11 cellular contexts compared by ENCODE assay signal in genomic region chr3:44974406-44974805, GRCh38. TPM values are rescaled to one million over a fixed set of nuclear protein-coding genes. Genes with fewer than 3 reads are reported as not detected.
DNase-seq lines count a peak whose midpoint lies in the region; ATAC-seq, FAIRE-seq and TF ChIP-seq lines count a peak whose summit lies in the region.
"Had no signal": no experiment of that assay in that cellular context is flagged by ENCODE, and none has a peak within 500 bp of the region (broad histone marks: within the 10 kb centered on the region; RNA-seq: fewer than 3 reads in every experiment).

No MANE protein-coding gene starts in this region.

- H3K9ac ChIP-seq in K562 (ENCODE audit: insufficient read depth in 1 of 2, low read depth in 2 of 2, low read length in 2 of 2) = peak overlapping the region; percentile 46 to 69; a peak in 3 of 4 replicates

- WGBS in A549 (ENCODE audit: missing lambda C conversion rate) = 93% methylated on average over 4 of the region's 4 CpGs
- 52% methylated on average over 4 of the region's 4 CpGs for WGBS in K562 (ENCODE audit: insufficient coverage, low coverage, missing lambda C conversion rate)

- peaks cover 13% of the 10 kb centered on the region for H4K20me1 ChIP-seq in K562 (replicated peaks; ENCODE audit: control insufficient read depth, insufficient read depth, low read length)

- in situ Hi-C loops in K562 (cut with MboI) = no loop called here

- H3K27ac ChIP-seq in A549 (no peak overlapping the region), HL-60 (replicated peaks) (peak overlapping the region; percentile 93), K562 (ENCODE audit: extremely low read depth, low read depth, low read length) (no peak overlapping the region)

- intact Hi-C loops in K562 (cut with micrococcal nuclease) (no loop called here), posterior cingulate gyrus (cut with DNase I) (loop anchor here (2.0 kb wide), 1 partner anchor 214 kb away; the partner anchor contains the start of genes KIAA1143 and KIF15)

- peaks cover 40% of the 10 kb centered on the region for H3K36me3 ChIP-seq in K562 (ENCODE audit: control insufficient read depth, insufficient read depth, low read length)

- no peak overlapping the region for H3K27ac Mint-ChIP-seq in memory B cell

- ATAC-seq in A549 (no peak), K562 (no peak), memory B cell (ENCODE audit: low read depth) (no peak), GM18502 (IDR thresholded peaks at IDR 0.05; ENCODE audit: poor library complexity, unreplicated experiment) (no peak)

- CTCF ChIA-PET in A549 (lab: Yijun Ruan, JAX) (interaction anchor here (1.3 kb wide), 1 partner anchor 13 kb away, joined by 3 read pairs; no protein-coding TSS in a partner anchor), K562 (lab: Yijun Ruan, JAX; ENCODE audit: low intra/inter-chr PET ratio) (no interaction called here)

- H3K9me3 Mint-ChIP-seq in memory B cell = no peaks in the 10 kb centered on the region

- peaks cover 2% of the 10 kb centered on the region for H3K36me3 Mint-ChIP-seq in memory B cell

- H3K4me3 ChIP-seq in A549 (peak overlapping the region; percentile 87; the same call in 1 of the 3 replicates), HL-60 (replicated peaks; ENCODE audit: insufficient read depth, low read length) (peak overlapping the region; percentile 93), K562 (peak overlapping the region; percentile 94)

- POLR2A ChIA-PET in A549 (lab: Yijun Ruan, JAX) = no interaction called here
- POLR2A ChIA-PET in K562 (lab: Yijun Ruan, JAX) = interaction anchor here (0.6 to 2.0 kb wide), 8 partner anchors 10 to 636 kb away, joined by 3 to 10 read pairs (median 4); partner anchors contain the start of gene TCAIM

- H3K4me3 Mint-ChIP-seq in memory B cell = peak overlapping the region; percentile 4

- H3K27me3 ChIP-seq in HL-60 (ENCODE audit: insufficient read depth, poor library complexity, severe bottlenecking) = no peaks in the 10 kb centered on the region
- no peaks in the 10 kb centered on the region for H3K27me3 ChIP-seq in K562 (ENCODE audit: control insufficient read depth in 2 of 2, insufficient read depth in 2 of 2, low read length in 2 of 2)

- H3K4me1 Mint-ChIP-seq in memory B cell = peaks cover 32% of the 10 kb centered on the region

- FAIRE-seq in A549 (lab: Jason Lieb, UNC) = no peak
- no peak for FAIRE-seq in K562 (lab: Jason Lieb, UNC)
- no peak for FAIRE-seq in D721Med (lab: Jason Lieb, UNC)

- peaks cover 13% of the 10 kb centered on the region; the same call in 2 of the 3 replicates for H3K4me1 ChIP-seq in A549
- peaks cover 22 to 34% of the 10 kb centered on the region in 2 experiments for H3K4me1 ChIP-seq in K562 (replicated peaks in 1 of 2; ENCODE audit: control insufficient read depth in 2 of 2, insufficient read depth in 2 of 2, low read length in 2 of 2)

- no peak for TF ChIP-seq POLR2A in A549 (IDR thresholded peaks at IDR 0.05; ENCODE audit: low read length)
- no peak for TF ChIP-seq POLR2A in K562 (conservative IDR thresholded peaks at IDR 0.05)

- H2AFZ ChIP-seq in K562 (ENCODE audit: low read depth, low read length) = no peak overlapping the region

- H3K27me3 Mint-ChIP-seq in memory B cell = no peaks in the 10 kb centered on the region

- BruUV-seq in K562 (replicated peaks; lab: Mats Ljungman, UMichigan) = no TSS peak

- no peak for TF ChIP-seq RAD21 in A549 (conservative IDR thresholded peaks at IDR 0.05 in 1 of 2, IDR thresholded peaks at IDR 0.05 in 1 of 2)
- TF ChIP-seq RAD21 in K562 (CRISPR knock-in tag; conservative IDR thresholded peaks at IDR 0.05 in 1 of 2, IDR thresholded peaks at IDR 0.05 in 1 of 2) = no peak

- peaks cover 4% of the 10 kb centered on the region for H3K9me1 ChIP-seq in K562 (ENCODE audit: control insufficient read depth, insufficient read depth, low read length)

- no peak for TF ChIP-seq CTCF in A549 (IDR thresholded peaks at IDR 0.05)
- TF ChIP-seq CTCF in HL-60 (IDR thresholded peaks at IDR 0.05; ENCODE audit: insufficient read depth, low read length) = no peak
- TF ChIP-seq CTCF in K562 (IDR thresholded peaks at IDR 0.05 in 2 of 3, conservative IDR thresholded peaks at IDR 0.05 in 1 of 3; ENCODE audit: insufficient read depth in 2 of 3, low read depth in 1 of 3, low read length in 3 of 3) = no peak
- no peak for TF ChIP-seq CTCF in D721Med (IDR thresholded peaks at IDR 0.05; ENCODE audit: insufficient read depth, missing control alignments)

- peaks cover 92% of the 10 kb centered on the region for H3K79me2 ChIP-seq in K562 (ENCODE audit: control insufficient read depth, insufficient read depth, low read length)

- H3K4me2 ChIP-seq in A549 (peak overlapping the region; percentile 70), K562 (ENCODE audit: insufficient read depth, low read length) (peak overlapping the region; percentile 90)

- DNase-seq in A549 (ENCODE audit: low read depth in 1 of 2, low spot score in 1 of 2) = no peak
- no peak for DNase-seq in HL-60 (ENCODE audit: low read depth in 1 of 2, low spot score in 1 of 2)
- DNase-seq in K562 (ENCODE audit: extremely low read depth in 1 of 4, low spot score in 3 of 4) = no peak
- no peak for DNase-seq in memory B cell (ENCODE audit: low spot score in 2 of 2)
- DNase-seq in D721Med (ENCODE audit: insufficient read length, low spot score) = no peak
- DNase-seq in posterior cingulate gyrus = no peak
- no peak for DNase-seq in anterior cingulate cortex (lab: John Stamatoyannopoulos, UW)
- DNase-seq: activated CD4-positive, alpha-beta T cell treated with anti-CD3 and anti-CD28 coated beads, Interleukin-2, amount 50 U/mL, for 4 hours; NCI-H187 treated with DMSO at 0.1 percent for 48 hours had no signal

- TF ChIP-seq EP300 in A549 (IDR thresholded peaks at IDR 0.05) (no peak), K562 (IDR thresholded peaks at IDR 0.05; ENCODE audit: low read length) (no peak)

- H3K9me3 ChIP-seq in A549 (no peaks in the 10 kb centered on the region), K562 (replicated peaks; ENCODE audit: control insufficient read depth, insufficient read depth, low read depth, low read length) (no peaks in the 10 kb centered on the region)

RNA-seq across cellular contexts. Expression of gene ZDHHC3, which starts 1.6 kb away (rescaled TPM):
- polyA plus RNA-seq in A549 (2011; rRNA removed) = 57.7 and 84.7 TPM in 2 replicates
- polyA plus RNA-seq in A549 (2012; cell fraction: cytosol; rRNA removed) = 60.7 and 64.5 TPM in 2 replicates
- polyA plus RNA-seq in A549 (2012; cell fraction: nucleus; rRNA removed) = 27.3 and 41.0 TPM in 2 replicates
- 28.7 to 30.9 TPM (median 30.0 TPM) in 3 replicates for polyA plus RNA-seq in A549 (2017; fragmentation: RNase III; extraction: RNeasy Plus Mini Kit Qiagen cat#74134 plus additional on column Dnase treatment)
- polyA minus RNA-seq in A549 (2011; rRNA and poly(A)+ RNA removed) = 163 and 190 TPM in 2 replicates
- total RNA-seq in K562 (2011; cell fraction: chromatin; rRNA removed; ENCODE audit: low replicate concordance) = 109 and 142 TPM in 2 replicates
- total RNA-seq in K562 (2011; cell fraction: nucleolus; rRNA removed) = 125 and 127 TPM in 2 replicates
- total RNA-seq in K562 (2011; cell fraction: nucleoplasm; rRNA removed) = 125 and 135 TPM in 2 replicates
- 77.1 and 78.6 TPM in 2 replicates for total RNA-seq in K562 (2014; rRNA removed)
- total RNA-seq in K562 (2014; rRNA removed; fragmentation: Illumina TruSeq; extraction: Trizol) = 60.2 and 61.9 TPM in 2 replicates
- total RNA-seq in K562 (2015; rRNA removed; fragmentation: Illumina TruSeq; extraction: Trizol) = 62.0 and 67.2 TPM in 2 replicates
- 78.4 and 81.8 TPM in 2 replicates for total RNA-seq in K562 (2021)
- polyA plus RNA-seq in K562 (2011; rRNA removed) = 120 and 137 TPM in 2 replicates
- polyA plus RNA-seq in K562 (2011; cell fraction: cytosol; rRNA removed) = 128 and 154 TPM in 2 replicates
- polyA plus RNA-seq in K562 (2011; cell fraction: nucleus; rRNA removed) = 109 and 127 TPM in 2 replicates
- polyA plus RNA-seq in K562 (2012) = 64.4 and 69.1 TPM in 2 replicates
- polyA plus RNA-seq in K562 (2014; fragmentation: Illumina TruSeq; extraction: Trizol) = 98.3 and 100 TPM in 2 replicates
- polyA plus RNA-seq in K562 (2014; fragmentation: Nextera tagmentation; extraction: Ambion mirVana) = 10 to 100 TPM; 10.3 to 11.5 TPM
- 50.4 and 57.0 TPM in 2 replicates for polyA plus RNA-seq in K562 (2014; rRNA removed)
- polyA minus RNA-seq in K562 (2011; rRNA and poly(A)+ RNA removed) = 182 and 274 TPM in 2 replicates
- 53.8 and 89.1 TPM in 2 replicates for polyA minus RNA-seq in K562 (2011; cell fraction: cytosol; rRNA and poly(A)+ RNA removed)
- 47.1 and 72.9 TPM in 2 replicates for polyA minus RNA-seq in K562 (2011; cell fraction: nucleus; rRNA and poly(A)+ RNA removed)

RNA-seq across cellular contexts. Expression of gene EXOSC7, which starts 1.6 kb away (rescaled TPM):
- polyA plus RNA-seq in A549 (2011; rRNA removed) = 53.9 and 68.4 TPM in 2 replicates
- polyA plus RNA-seq in A549 (2012; cell fraction: cytosol; rRNA removed) = 46.9 and 67.1 TPM in 2 replicates
- 30.9 and 42.8 TPM in 2 replicates for polyA plus RNA-seq in A549 (2012; cell fraction: nucleus; rRNA removed)
- 58.7 to 61.8 TPM (median 59.1 TPM) in 3 replicates for polyA plus RNA-seq in A549 (2017; fragmentation: RNase III; extraction: RNeasy Plus Mini Kit Qiagen cat#74134 plus additional on column Dnase treatment)
- 32.1 and 35.6 TPM in 2 replicates for polyA minus RNA-seq in A549 (2011; rRNA and poly(A)+ RNA removed)
- 124 and 137 TPM in 2 replicates for total RNA-seq in K562 (2011; cell fraction: chromatin; rRNA removed; ENCODE audit: low replicate concordance)
- 87.0 and 90.4 TPM in 2 replicates for total RNA-seq in K562 (2011; cell fraction: nucleolus; rRNA removed)
- total RNA-seq in K562 (2011; cell fraction: nucleoplasm; rRNA removed) = 129 and 185 TPM in 2 replicates
- 112 and 119 TPM in 2 replicates for total RNA-seq in K562 (2014; rRNA removed)
- 119 TPM in 2 replicates for total RNA-seq in K562 (2014; rRNA removed; fragmentation: Illumina TruSeq; extraction: Trizol)
- total RNA-seq in K562 (2015; rRNA removed; fragmentation: Illumina TruSeq; extraction: Trizol) = 105 and 107 TPM in 2 replicates
- total RNA-seq in K562 (2021) = 87.4 and 98.3 TPM in 2 replicates
- 132 and 154 TPM in 2 replicates for polyA plus RNA-seq in K562 (2011; rRNA removed)
- 67.9 and 117 TPM in 2 replicates for polyA plus RNA-seq in K562 (2011; cell fraction: cytosol; rRNA removed)
- polyA plus RNA-seq in K562 (2011; cell fraction: nucleus; rRNA removed) = 104 and 118 TPM in 2 replicates
- polyA plus RNA-seq in K562 (2012) = 61.4 and 143 TPM in 2 replicates
- polyA plus RNA-seq in K562 (2014; fragmentation: Illumina TruSeq; extraction: Trizol) = 88.5 and 99.2 TPM in 2 replicates
- 100 to 1,000 TPM; 236 to 237 TPM for polyA plus RNA-seq in K562 (2014; fragmentation: Nextera tagmentation; extraction: Ambion mirVana)
- 110 and 134 TPM in 2 replicates for polyA plus RNA-seq in K562 (2014; rRNA removed)
- 130 and 154 TPM in 2 replicates for polyA minus RNA-seq in K562 (2011; rRNA and poly(A)+ RNA removed)
- 25.9 and 38.0 TPM in 2 replicates for polyA minus RNA-seq in K562 (2011; cell fraction: cytosol; rRNA and poly(A)+ RNA removed)
- polyA minus RNA-seq in K562 (2011; cell fraction: nucleus; rRNA and poly(A)+ RNA removed) = 37.3 and 60.9 TPM in 2 replicates

RNA-seq across cellular contexts. Expression of gene CLEC3B, which starts 51.7 kb away (rescaled TPM):
- not detected in 2 replicates for polyA plus RNA-seq in A549 (2011; rRNA removed)
- polyA plus RNA-seq in A549 (2012; cell fraction: cytosol; rRNA removed) = 0.07 and 0.08 TPM in 2 replicates
- 0.53 and 1.3 TPM in 2 replicates for polyA plus RNA-seq in A549 (2012; cell fraction: nucleus; rRNA removed)
- polyA plus RNA-seq in A549 (2017; fragmentation: RNase III; extraction: RNeasy Plus Mini Kit Qiagen cat#74134 plus additional on column Dnase treatment) = not detected in 3 replicates
- polyA minus RNA-seq in A549 (2011; rRNA and poly(A)+ RNA removed) = not detected in 2 replicates
- not detected in 2 replicates for total RNA-seq in K562 (2011; cell fraction: chromatin; rRNA removed; ENCODE audit: low replicate concordance)
- 0.33 TPM in 1 of 2 replicates, not detected in the other for total RNA-seq in K562 (2011; cell fraction: nucleolus; rRNA removed)
- total RNA-seq in K562 (2011; cell fraction: nucleoplasm; rRNA removed) = not detected in 2 replicates
- total RNA-seq in K562 (2014; rRNA removed) = 0.33 TPM in 1 of 2 replicates, not detected in the other
- not detected in 2 replicates for total RNA-seq in K562 (2014; rRNA removed; fragmentation: Illumina TruSeq; extraction: Trizol)
- not detected in 2 replicates for total RNA-seq in K562 (2015; rRNA removed; fragmentation: Illumina TruSeq; extraction: Trizol)
- total RNA-seq in K562 (2021) = not detected in 2 replicates
- polyA plus RNA-seq in K562 (2011; rRNA removed) = 0.19 TPM in 1 of 2 replicates, not detected in the other
- polyA plus RNA-seq in K562 (2011; cell fraction: cytosol; rRNA removed) = 0.27 TPM in 1 of 2 replicates, not detected in the other
- 0.41 and 0.52 TPM in 2 replicates for polyA plus RNA-seq in K562 (2011; cell fraction: nucleus; rRNA removed)
- 0.19 TPM in 1 of 2 replicates, not detected in the other for polyA plus RNA-seq in K562 (2012)
- polyA plus RNA-seq in K562 (2014; fragmentation: Illumina TruSeq; extraction: Trizol) = not detected in 2 replicates
- polyA plus RNA-seq in K562 (2014; fragmentation: Nextera tagmentation; extraction: Ambion mirVana) = not detected
- not detected in 2 replicates for polyA plus RNA-seq in K562 (2014; rRNA removed)
- polyA minus RNA-seq in K562 (2011; rRNA and poly(A)+ RNA removed) = not detected in 2 replicates
- not detected in 2 replicates for polyA minus RNA-seq in K562 (2011; cell fraction: cytosol; rRNA and poly(A)+ RNA removed)
- polyA minus RNA-seq in K562 (2011; cell fraction: nucleus; rRNA and poly(A)+ RNA removed) = 0.54 TPM in 1 of 2 replicates, not detected in the other
- total RNA-seq: Daoy had no signal
